In the genomic region with DNA sequence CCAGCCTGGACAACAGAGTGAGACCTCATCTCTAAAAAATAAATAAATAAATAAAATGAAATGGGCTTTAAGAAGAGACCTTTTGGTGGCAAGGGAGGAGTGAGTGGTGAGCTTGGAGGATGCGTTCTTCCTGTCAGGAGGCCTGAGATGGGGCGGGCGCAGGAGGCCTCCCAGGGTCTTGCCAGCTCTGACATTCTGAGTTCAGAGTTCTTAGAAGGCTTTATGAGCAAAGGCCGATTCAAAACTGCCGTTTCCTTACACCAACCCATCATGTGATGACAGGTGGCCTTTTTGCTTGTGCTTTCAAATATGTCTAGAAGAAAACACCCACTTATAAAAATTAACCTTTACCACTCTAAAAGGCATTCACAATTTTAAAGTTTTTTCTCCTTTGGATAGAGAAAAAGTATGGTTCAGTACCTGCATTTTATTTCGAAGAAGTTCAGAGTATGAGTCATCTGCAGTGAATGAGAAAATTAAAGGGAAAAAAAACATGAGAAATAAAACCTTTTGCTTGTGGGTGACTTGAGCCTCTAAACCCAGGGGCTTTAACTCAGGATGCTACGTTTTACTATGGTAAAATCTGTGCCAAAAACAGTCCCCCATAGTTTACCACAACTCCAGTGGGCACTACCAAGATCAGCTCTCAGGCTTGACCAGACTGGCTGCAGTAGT, we compare ENCODE assay signal across 1 cellular context.
TF ChIP-seq lines count a peak whose summit lies in the region.

No MANE protein-coding gene starts in this region.

TF ChIP-seq in IMR-90, 13 proteins besides CTCF, POLR2A, EP300 and RAD21:
- no peak for TF ChIP-seq BHLHE40 (IDR thresholded peaks at IDR 0.05; ENCODE audit: low read depth, low read length)
- no peak for TF ChIP-seq SMC3 (IDR thresholded peaks at IDR 0.05; ENCODE audit: low read depth, low read length)
- 0 out of 2 replicates have a peak, but pooled peaks have one; percentile 12 for TF ChIP-seq FOS (IDR thresholded peaks at IDR 0.05; ENCODE audit: low read depth, low read length)
- no peak for TF ChIP-seq MAFK (IDR thresholded peaks at IDR 0.05; ENCODE audit: low read depth, low read length)
- TF ChIP-seq, protein P1, sequence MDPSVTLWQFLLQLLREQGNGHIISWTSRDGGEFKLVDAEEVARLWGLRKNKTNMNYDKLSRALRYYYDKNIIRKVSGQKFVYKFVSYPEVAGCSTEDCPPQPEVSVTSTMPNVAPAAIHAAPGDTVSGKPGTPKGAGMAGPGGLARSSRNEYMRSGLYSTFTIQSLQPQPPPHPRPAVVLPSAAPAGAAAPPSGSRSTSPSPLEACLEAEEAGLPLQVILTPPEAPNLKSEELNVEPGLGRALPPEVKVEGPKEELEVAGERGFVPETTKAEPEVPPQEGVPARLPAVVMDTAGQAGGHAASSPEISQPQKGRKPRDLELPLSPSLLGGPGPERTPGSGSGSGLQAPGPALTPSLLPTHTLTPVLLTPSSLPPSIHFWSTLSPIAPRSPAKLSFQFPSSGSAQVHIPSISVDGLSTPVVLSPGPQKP (IDR thresholded peaks at IDR 0.05; ENCODE audit: borderline replicate concordance, low read depth, low read length), result no peak
- TF ChIP-seq CHD1 (IDR thresholded peaks at IDR 0.05; ENCODE audit: low read depth, low read length), result no peak
TF ChIP-seq in IMR-90: peak in this region for 1.
